ENCODE assay signal across 1 cellular context in genomic region chr13:49652691-49653305, GRCh38.
TF ChIP-seq lines count a peak whose summit lies in the region.

No MANE protein-coding gene starts in this region.

TF ChIP-seq in WTC11, 78 proteins besides CTCF, POLR2A, EP300 and RAD21 (continued from another document):
- no peak for TF ChIP-seq FOXP4 (CRISPR knock-in tag; IDR thresholded peaks at IDR 0.05)
- TF ChIP-seq, protein P1, sequence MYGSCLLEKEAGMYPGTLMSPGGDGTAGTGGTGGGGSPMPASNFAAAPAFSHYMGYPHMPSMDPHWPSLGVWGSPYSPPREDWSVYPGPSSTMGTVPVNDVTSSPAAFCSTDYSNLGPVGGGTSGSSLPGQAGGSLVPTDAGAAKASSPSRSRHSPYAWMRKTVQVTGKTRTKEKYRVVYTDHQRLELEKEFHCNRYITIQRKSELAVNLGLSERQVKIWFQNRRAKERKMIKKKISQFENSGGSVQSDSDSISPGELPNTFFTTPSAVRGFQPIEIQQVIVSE (CRISPR knock-in tag; IDR thresholded peaks at IDR 0.05; ENCODE audit: borderline replicate concordance) = no peak
- TF ChIP-seq CBFB (CRISPR knock-in tag; IDR thresholded peaks at IDR 0.05; ENCODE audit: low read depth) = no peak
- no peak for TF ChIP-seq IRF2 (CRISPR knock-in tag; IDR thresholded peaks at IDR 0.05; ENCODE audit: borderline replicate concordance, low read depth)
- no peak for TF ChIP-seq AFF4 (CRISPR knock-in tag; IDR thresholded peaks at IDR 0.05; ENCODE audit: borderline replicate concordance)
- no peak for TF ChIP-seq ZBTB43 (CRISPR knock-in tag; IDR thresholded peaks at IDR 0.05)
- TF ChIP-seq, protein P2, sequence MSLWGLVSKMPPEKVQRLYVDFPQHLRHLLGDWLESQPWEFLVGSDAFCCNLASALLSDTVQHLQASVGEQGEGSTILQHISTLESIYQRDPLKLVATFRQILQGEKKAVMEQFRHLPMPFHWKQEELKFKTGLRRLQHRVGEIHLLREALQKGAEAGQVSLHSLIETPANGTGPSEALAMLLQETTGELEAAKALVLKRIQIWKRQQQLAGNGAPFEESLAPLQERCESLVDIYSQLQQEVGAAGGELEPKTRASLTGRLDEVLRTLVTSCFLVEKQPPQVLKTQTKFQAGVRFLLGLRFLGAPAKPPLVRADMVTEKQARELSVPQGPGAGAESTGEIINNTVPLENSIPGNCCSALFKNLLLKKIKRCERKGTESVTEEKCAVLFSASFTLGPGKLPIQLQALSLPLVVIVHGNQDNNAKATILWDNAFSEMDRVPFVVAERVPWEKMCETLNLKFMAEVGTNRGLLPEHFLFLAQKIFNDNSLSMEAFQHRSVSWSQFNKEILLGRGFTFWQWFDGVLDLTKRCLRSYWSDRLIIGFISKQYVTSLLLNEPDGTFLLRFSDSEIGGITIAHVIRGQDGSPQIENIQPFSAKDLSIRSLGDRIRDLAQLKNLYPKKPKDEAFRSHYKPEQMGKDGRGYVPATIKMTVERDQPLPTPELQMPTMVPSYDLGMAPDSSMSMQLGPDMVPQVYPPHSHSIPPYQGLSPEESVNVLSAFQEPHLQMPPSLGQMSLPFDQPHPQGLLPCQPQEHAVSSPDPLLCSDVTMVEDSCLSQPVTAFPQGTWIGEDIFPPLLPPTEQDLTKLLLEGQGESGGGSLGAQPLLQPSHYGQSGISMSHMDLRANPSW (CRISPR knock-in tag; conservative IDR thresholded peaks at IDR 0.05; ENCODE audit: low read depth) = no peak
- TF ChIP-seq ELF4 (CRISPR knock-in tag; IDR thresholded peaks at IDR 0.05; ENCODE audit: low read depth) = no peak
- no peak for TF ChIP-seq ATF3 (CRISPR knock-in tag; conservative IDR thresholded peaks at IDR 0.05)
- TF ChIP-seq NR1H2 (CRISPR knock-in tag; IDR thresholded peaks at IDR 0.05) = no peak
- no peak for TF ChIP-seq NR2C2 (CRISPR knock-in tag; IDR thresholded peaks at IDR 0.05)
- TF ChIP-seq ZNF423 (CRISPR knock-in tag; IDR thresholded peaks at IDR 0.05) = no peak
- TF ChIP-seq AR (CRISPR knock-in tag; IDR thresholded peaks at IDR 0.05) = no peak
